In the genomic region with DNA sequence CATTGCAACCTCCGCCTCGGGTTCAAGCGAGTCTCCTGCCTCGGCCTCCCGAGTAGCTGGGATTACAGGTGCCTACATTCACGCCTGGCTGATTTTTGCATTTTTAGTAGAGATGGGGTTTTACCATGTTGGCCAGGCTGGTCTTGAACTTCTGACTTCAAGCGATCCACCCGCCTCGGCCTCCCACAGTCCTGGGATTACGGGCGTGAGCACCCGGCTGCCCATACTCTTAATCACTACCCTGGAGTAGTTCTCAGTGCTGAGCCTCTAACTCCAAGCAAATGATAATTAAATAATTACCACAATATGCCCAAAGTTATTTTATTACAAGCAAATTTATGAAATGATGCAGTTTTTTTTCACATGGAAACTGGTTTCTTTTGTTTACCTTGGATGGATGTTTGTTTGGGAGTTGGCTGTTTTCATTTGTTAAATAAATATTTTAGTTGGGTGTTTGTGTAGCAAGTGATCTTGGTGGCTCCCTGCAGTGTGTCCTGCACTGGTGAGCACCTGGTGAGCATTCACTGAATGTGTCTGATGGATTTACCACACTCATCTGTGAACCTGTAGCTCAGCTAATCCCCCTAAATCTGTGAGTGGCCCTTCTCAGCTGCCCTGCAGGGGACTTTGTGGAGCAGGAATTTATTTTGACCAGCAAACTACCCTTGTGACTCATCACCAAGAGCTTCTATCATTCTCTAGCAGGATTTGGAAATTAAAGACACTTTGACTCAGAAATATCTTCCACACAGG, we compare ENCODE assay signal across 13 cellular contexts. TPM values are rescaled to one million over a fixed set of nuclear protein-coding genes. Genes with fewer than 3 reads are reported as not detected.
DNase-seq lines count a peak whose midpoint lies in the region; ATAC-seq and TF ChIP-seq lines count a peak whose summit lies in the region.
"Had no signal": no experiment of that assay in that cellular context is flagged by ENCODE, and none has a peak within 500 bp of the region (broad histone marks: within the 10 kb centered on the region; RNA-seq: fewer than 3 reads in every experiment).

No MANE protein-coding gene starts in this region.

- H3K9me3 Mint-ChIP-seq in effector memory CD8-positive, alpha-beta T cell, result no peaks in the 10 kb centered on the region

- peak; percentile 32 for ATAC-seq in SK-N-SH treated with all-trans-retinoic acid at 6 μM for 48 hours
- ATAC-seq in left ventricle myocardium superior, result no peak
- ATAC-seq in effector memory CD8-positive, alpha-beta T cell (replicated peaks), result no peak
- ATAC-seq: left cardiac atrium had no signal

- peak overlapping the region in 1 of 2 donors; percentile 25 for H3K27ac Mint-ChIP-seq in effector memory CD8-positive, alpha-beta T cell
- H3K27ac Mint-ChIP-seq: B cell had no signal

- peaks cover 2 to 13% of the 10 kb centered on the region in 2 donors for H3K4me1 Mint-ChIP-seq in effector memory CD8-positive, alpha-beta T cell (ENCODE audit: low read depth in 2 of 2)

- peak overlapping the region in 1 of 2 donors; percentile 30 for H3K27ac ChIP-seq in breast epithelium
- H3K27ac ChIP-seq: SJSA1 had no signal

- TF ChIP-seq POLR2A in breast epithelium (IDR thresholded peaks at IDR 0.05), result no peak

- no peaks in the 10 kb centered on the region for H3K9me3 ChIP-seq in breast epithelium
- H3K9me3 ChIP-seq: ovary had no signal

- in situ Hi-C loops in T47D (cut with HindIII; ENCODE audit: low pct_unique_long_range_greater_than_20kb, low sequenced_read_pairs), result no loop called here

- H3K36me3 Mint-ChIP-seq in effector memory CD8-positive, alpha-beta T cell (ENCODE audit: insufficient read depth), result no peaks in the 10 kb centered on the region

- H3K27me3 Mint-ChIP-seq in effector memory CD8-positive, alpha-beta T cell, result no peaks in the 10 kb centered on the region
- H3K27me3 Mint-ChIP-seq: B cell had no signal

- H3K4me3 ChIP-seq in breast epithelium, result no peak overlapping the region
- H3K4me3 ChIP-seq: ovary, SJSA1 had no signal

- intact Hi-C loops in breast epithelium (cut with DNase I; ENCODE audit: low total_unique reads), result no loop called here
- intact Hi-C loops in left ventricle myocardium superior (cut with micrococcal nuclease), result no loop called here

- no peaks in the 10 kb centered on the region for H3K27me3 ChIP-seq in breast epithelium
- H3K27me3 ChIP-seq: ovary, SJSA1 had no signal

- DNase-seq in T47D (ENCODE audit: low read depth in 1 of 2, low spot score in 1 of 2), result peak; percentile 21 to 85
- DNase-seq in breast epithelium (ENCODE audit: low spot score in 2 of 2), result no peak
- peak; percentile 49 for DNase-seq in kidney tubule cell (ENCODE audit: low spot score)
- no peak for DNase-seq in NCI-H2081 (lab: John Stamatoyannopoulos, UW)
- no peak for DNase-seq in left ventricle myocardium superior
- no peak for DNase-seq in NCI-H1417 treated with DMSO at 0.1 percent for 48 hours (lab: John Stamatoyannopoulos, UW)
- DNase-seq in effector memory CD8-positive, alpha-beta T cell, result no peak
- DNase-seq: Karpas-422, left cardiac atrium, ovary had no signal

- no peak for TF ChIP-seq CTCF in breast epithelium (IDR thresholded peaks at IDR 0.05)

- H3K4me1 ChIP-seq in breast epithelium, result peaks cover 0 to 4% of the 10 kb centered on the region in 2 donors

- H3K4me3 Mint-ChIP-seq in effector memory CD8-positive, alpha-beta T cell, result no peak overlapping the region
- H3K4me3 Mint-ChIP-seq: B cell had no signal

- no peaks in the 10 kb centered on the region for H3K36me3 ChIP-seq in breast epithelium
- H3K36me3 ChIP-seq: ovary had no signal

TF ChIP-seq in SK-N-SH treated with all-trans-retinoic acid at 6 μM for 48 hours, 23 proteins besides CTCF, POLR2A, EP300 and RAD21:
- TF ChIP-seq SNAI2 (CRISPR knock-in tag; IDR thresholded peaks at IDR 0.05) (no peak), PPARA (CRISPR knock-in tag; IDR thresholded peaks at IDR 0.05; ENCODE audit: borderline replicate concordance) (no peak), ZFP3 (CRISPR knock-in tag; IDR thresholded peaks at IDR 0.05) (no peak), TSHZ2 (CRISPR knock-in tag; IDR thresholded peaks at IDR 0.05) (no peak), ZC3H10 (CRISPR knock-in tag; IDR thresholded peaks at IDR 0.05) (no peak), TCF4 (CRISPR knock-in tag; IDR thresholded peaks at IDR 0.05; ENCODE audit: borderline replicate concordance) (no peak), ARNTL (CRISPR knock-in tag; IDR thresholded peaks at IDR 0.05; ENCODE audit: borderline replicate concordance, low read depth) (no peak), ISL1 (CRISPR knock-in tag; IDR thresholded peaks at IDR 0.05) (no peak)
- TF ChIP-seq, protein P1, sequence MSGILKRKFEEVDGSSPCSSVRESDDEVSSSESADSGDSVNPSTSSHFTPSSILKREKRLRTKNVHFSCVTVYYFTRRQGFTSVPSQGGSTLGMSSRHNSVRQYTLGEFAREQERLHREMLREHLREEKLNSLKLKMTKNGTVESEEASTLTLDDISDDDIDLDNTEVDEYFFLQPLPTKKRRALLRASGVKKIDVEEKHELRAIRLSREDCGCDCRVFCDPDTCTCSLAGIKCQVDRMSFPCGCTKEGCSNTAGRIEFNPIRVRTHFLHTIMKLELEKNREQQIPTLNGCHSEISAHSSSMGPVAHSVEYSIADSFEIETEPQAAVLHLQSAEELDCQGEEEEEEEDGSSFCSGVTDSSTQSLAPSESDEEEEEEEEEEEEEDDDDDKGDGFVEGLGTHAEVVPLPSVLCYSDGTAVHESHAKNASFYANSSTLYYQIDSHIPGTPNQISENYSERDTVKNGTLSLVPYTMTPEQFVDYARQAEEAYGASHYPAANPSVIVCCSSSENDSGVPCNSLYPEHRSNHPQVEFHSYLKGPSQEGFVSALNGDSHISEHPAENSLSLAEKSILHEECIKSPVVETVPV (CRISPR knock-in tag; IDR thresholded peaks at IDR 0.05), result no peak
- TF ChIP-seq, protein P2, sequence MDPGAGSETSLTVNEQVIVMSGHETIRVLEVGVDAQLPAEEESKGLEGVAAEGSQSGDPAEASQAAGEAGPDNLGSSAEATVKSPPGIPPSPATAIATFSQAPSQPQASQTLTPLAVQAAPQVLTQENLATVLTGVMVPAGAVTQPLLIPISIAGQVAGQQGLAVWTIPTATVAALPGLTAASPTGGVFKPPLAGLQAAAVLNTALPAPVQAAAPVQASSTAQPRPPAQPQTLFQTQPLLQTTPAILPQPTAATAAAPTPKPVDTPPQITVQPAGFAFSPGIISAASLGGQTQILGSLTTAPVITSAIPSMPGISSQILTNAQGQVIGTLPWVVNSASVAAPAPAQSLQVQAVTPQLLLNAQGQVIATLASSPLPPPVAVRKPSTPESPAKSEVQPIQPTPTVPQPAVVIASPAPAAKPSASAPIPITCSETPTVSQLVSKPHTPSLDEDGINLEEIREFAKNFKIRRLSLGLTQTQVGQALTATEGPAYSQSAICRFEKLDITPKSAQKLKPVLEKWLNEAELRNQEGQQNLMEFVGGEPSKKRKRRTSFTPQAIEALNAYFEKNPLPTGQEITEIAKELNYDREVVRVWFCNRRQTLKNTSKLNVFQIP (CRISPR knock-in tag; IDR thresholded peaks at IDR 0.05; ENCODE audit: borderline replicate concordance, low read depth), result no peak

RNA-seq across cellular contexts. Expression of gene UTRN, which starts 36.9 kb away (rescaled TPM):
- 100 to 1,000 TPM; 204 to 397 (median 263) TPM for total RNA-seq in breast epithelium
- total RNA-seq in left ventricle myocardium superior, result 72.0 TPM

Comparison
In these comparisons a context has a peak if more than half of its experiments do, and no peak if none do; other contexts are left out.
1. DNase-seq: peak in T47D (2 of 2) and kidney tubule cell (single experiment); none in breast epithelium (0 of 2), NCI-H2081 (0 of 2), left ventricle myocardium superior (single experiment), NCI-H1417 treated with DMSO at 0.1 percent for 48 hours (single experiment) and effector memory CD8-positive, alpha-beta T cell (0 of 3).